Comparison of ENCODE assay signal across 23 cellular contexts in the genomic region with DNA sequence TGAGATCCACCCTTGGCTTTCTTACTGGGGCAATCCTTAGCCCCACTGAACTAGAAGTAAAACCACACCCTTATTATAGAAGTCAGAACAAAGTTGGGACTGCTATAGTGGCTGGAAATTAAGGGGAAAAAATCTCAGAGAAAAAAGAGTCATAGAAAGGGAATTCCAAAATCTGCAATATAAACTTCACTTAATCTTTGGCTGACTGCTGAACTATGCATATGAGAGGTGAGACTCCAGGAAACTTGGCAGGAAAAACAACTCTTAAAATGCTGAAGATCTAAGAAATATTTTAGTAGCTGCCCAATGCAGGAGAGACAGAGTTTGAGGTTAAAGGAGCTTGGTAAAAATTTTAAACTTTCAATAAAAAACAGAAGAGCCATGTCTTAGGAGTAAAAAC.
"Had no signal": no experiment of that assay in that cellular context is flagged by ENCODE, and none has a peak within 500 bp of the region (broad histone marks: within the 10 kb centered on the region; RNA-seq: fewer than 3 reads in every experiment).

No MANE protein-coding gene starts in this region.

- H3K27me3 ChIP-seq: hepatocyte, pancreas, upper lobe of left lung had no signal

- ATAC-seq: activated CD8-positive, alpha-beta memory T cell treated with anti-CD3 and anti-CD28 coated beads, Interleukin-2, amount 10 ng/mL, durations not matched to agents 7 days and 5 days; activated CD8-positive, alpha-beta T cell treated with anti-CD3 and anti-CD28 coated beads for 36 hours; left ventricle myocardium superior; natural killer cell; pancreas; right cardiac atrium; stimulated activated naive CD8-positive, alpha-beta T cell treated with anti-CD3 and anti-CD28 coated beads, Interleukin-15, Interleukin-2, amounts not matched to agents 100 U/mL and 50 U/mL, for 24 hours had no signal

- DNase-seq: activated CD4-positive, alpha-beta T cell treated with anti-CD3 and anti-CD28 coated beads, Interleukin-2, amount 10 ng/mL, durations not matched to agents 24 days and 14 days; activated CD4-positive, CD25-positive, alpha-beta regulatory T cell; activated CD8-positive, alpha-beta memory T cell treated with anti-CD3 and anti-CD28 coated beads, Interleukin-2, amount 10 ng/mL, durations not matched to agents 7 days and 5 days; activated CD8-positive, alpha-beta T cell treated with anti-CD3 and anti-CD28 coated beads for 36 hours; activated gamma-delta T cell treated with Interleukin-2 at 50 U/mL for 16 hours; aorta; cerebellar nuclear complex; effector CD8-positive, alpha-beta T cell; erythroblast; foreskin melanocyte; immature natural killer cell; left ventricle myocardium superior; mammary epithelial cell; natural killer cell; pancreas; right cardiac atrium; stimulated activated CD4-positive, alpha-beta T cell treated with anti-CD3 and anti-CD28 coated beads, Interleukin-12 subunit alpha, Interleukin-12 subunit beta, amount 100 ng/mL, for 4 hours; stimulated activated CD4-positive, alpha-beta T cell treated with anti-CD3 and anti-CD28 coated beads, Interleukin-4, amount 100 ng/mL, for 4 hours; stimulated activated naive CD8-positive, alpha-beta T cell treated with anti-CD3 and anti-CD28 coated beads, Interleukin-15, Interleukin-2, amounts not matched to agents 100 U/mL and 50 U/mL, for 24 hours; T1000; upper lobe of left lung had no signal

- H3K36me3 ChIP-seq: pancreas, upper lobe of left lung had no signal

- H3K27ac ChIP-seq: hepatocyte, pancreas, upper lobe of left lung had no signal

- FAIRE-seq: bronchial epithelial cell, pancreas had no signal

- H3K4me2 ChIP-seq: hepatocyte had no signal

- H3K9me3 ChIP-seq: pancreas had no signal

- H3K79me2 ChIP-seq: hepatocyte had no signal

- H3K4me1 ChIP-seq: pancreas, upper lobe of left lung had no signal

- H2AFZ ChIP-seq: hepatocyte had no signal

- H3K4me3 ChIP-seq: hepatocyte, pancreas, upper lobe of left lung had no signal
